In the genomic region with DNA sequence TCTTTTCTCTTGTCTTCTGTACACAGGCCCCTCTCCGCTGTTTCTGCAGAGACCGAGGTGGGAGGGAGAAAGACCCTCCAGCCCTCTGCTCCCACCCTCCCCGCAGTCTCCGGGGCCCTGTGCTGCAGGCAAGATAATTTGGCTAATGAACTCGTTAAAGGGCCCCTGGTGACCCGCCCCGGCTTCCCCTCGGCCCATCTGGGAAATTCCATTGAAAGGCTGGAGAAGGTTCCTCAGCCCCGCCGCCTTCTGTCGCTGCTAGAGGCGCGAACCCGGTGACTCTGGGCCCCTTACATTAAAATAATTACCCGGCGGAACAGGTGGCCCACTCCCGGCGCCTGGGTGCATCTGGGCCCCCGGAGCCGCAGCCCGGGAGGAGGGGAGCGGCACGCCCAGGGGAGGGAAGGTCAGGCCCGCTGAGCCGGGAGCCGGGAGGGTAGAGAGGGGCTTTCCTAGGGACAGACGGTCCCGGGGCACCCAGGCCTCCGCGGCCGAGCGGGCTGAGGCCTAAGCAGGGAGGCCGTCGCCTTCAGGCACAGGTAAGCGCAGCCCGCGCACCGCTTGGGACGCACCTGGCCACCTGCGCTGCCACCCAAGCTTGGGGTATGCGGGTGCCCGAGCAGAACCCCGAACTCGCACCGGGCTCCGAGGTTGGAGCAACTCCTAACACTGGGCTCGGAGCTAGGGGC, we compare ENCODE assay signal across 18 cellular contexts. TPM values are rescaled to one million over a fixed set of nuclear protein-coding genes. Genes with fewer than 3 reads are reported as not detected.
DNase-seq lines count a peak whose midpoint lies in the region; TF ChIP-seq lines count a peak whose summit lies in the region.
"Had no signal": no experiment of that assay in that cellular context is flagged by ENCODE, and none has a peak within 500 bp of the region (broad histone marks: within the 10 kb centered on the region; RNA-seq: fewer than 3 reads in every experiment).

No MANE protein-coding gene starts in this region.

- no peak for TF ChIP-seq POLR2A in sigmoid colon (IDR thresholded peaks at IDR 0.05)

- peaks cover 24% of the 10 kb centered on the region for H3K79me2 ChIP-seq in KMS-11 (ENCODE audit: insufficient read depth, low read depth)
- H3K79me2 ChIP-seq in GM23248 (ENCODE audit: insufficient read depth) = no peaks in the 10 kb centered on the region

- peak overlapping the region; percentile 28; the same call in 1 of the 2 replicates for H2AFZ ChIP-seq in KMS-11 (ENCODE audit: low read depth)
- H2AFZ ChIP-seq in neuronal stem cell (ENCODE audit: low read length) = peak overlapping the region; percentile 56
- H2AFZ ChIP-seq in GM23248 = no peak overlapping the region

- no peaks in the 10 kb centered on the region for H3K79me1 ChIP-seq in neuronal stem cell (ENCODE audit: low read depth, low read length)

- H3K4me3 ChIP-seq in KMS-11 (IDR thresholded peaks at IDR 0.05; ENCODE audit: insufficient read depth, low read depth, low read length) = peak overlapping the region; percentile 55
- H3K4me3 ChIP-seq in neuronal stem cell (ENCODE audit: low read length in 2 of 2) = no peak overlapping the region
- no peak overlapping the region for H3K4me3 ChIP-seq in GM23248
- no peak overlapping the region for H3K4me3 ChIP-seq in sigmoid colon
- H3K4me3 ChIP-seq: thoracic aorta had no signal

- H4K91ac ChIP-seq in neuronal stem cell (ENCODE audit: low read depth, low read length, poor library complexity) = no peak overlapping the region

- H4K20me1 ChIP-seq in KMS-11 (ENCODE audit: insufficient read depth) (no peaks in the 10 kb centered on the region), GM23248 (ENCODE audit: insufficient read depth) (no peaks in the 10 kb centered on the region)

- peak overlapping the region; percentile 73 for H3K18ac ChIP-seq in neuronal stem cell (ENCODE audit: low read length)

- H3K4me3 Mint-ChIP-seq in chondrocyte (ENCODE audit: unreplicated experiment) = no peak overlapping the region
- H3K4me3 Mint-ChIP-seq in activated T-cell treated with anti-CD3 and anti-CD28 coated beads, Interleukin-2, amount 50 U/mL, for 24 hours = no peak overlapping the region

- H3K27ac Mint-ChIP-seq in chondrocyte (ENCODE audit: unreplicated experiment) = no peak overlapping the region
- no peak overlapping the region for H3K27ac Mint-ChIP-seq in activated T-cell treated with anti-CD3 and anti-CD28 coated beads, Interleukin-2, amount 50 U/mL, for 24 hours

- H3K4me2 ChIP-seq in KMS-11 (peak overlapping the region; percentile 94), neuronal stem cell (ENCODE audit: insufficient read depth, low read length, poor library complexity, severe bottlenecking) (peak overlapping the region; percentile 23), GM23248 (ENCODE audit: unreplicated experiment) (no peak overlapping the region)

- H3K9ac ChIP-seq in KMS-11 (peak overlapping the region; percentile 61), neuronal stem cell (ENCODE audit: low read depth, low read length, poor library complexity) (no peak overlapping the region), GM23248 (no peak overlapping the region)

- H3K36me3 ChIP-seq in KMS-11 (ENCODE audit: insufficient read depth) (no peaks in the 10 kb centered on the region; the same call in 1 of the 2 replicates), neuronal stem cell (replicated peaks in 1 of 2; ENCODE audit: control insufficient read depth in 2 of 2, insufficient read depth in 2 of 2, low read length in 2 of 2) (no peaks in the 10 kb centered on the region), GM23248 (ENCODE audit: low read depth) (no peaks in the 10 kb centered on the region), sigmoid colon (no peaks in the 10 kb centered on the region)
- H3K36me3 ChIP-seq: thoracic aorta had no signal

- H3K27me3 Mint-ChIP-seq in chondrocyte (ENCODE audit: low read depth) = peaks cover 72% of the 10 kb centered on the region
- peaks cover 86% of the 10 kb centered on the region for H3K27me3 Mint-ChIP-seq in activated T-cell treated with anti-CD3 and anti-CD28 coated beads, Interleukin-2, amount 50 U/mL, for 24 hours

- H3K9me3 Mint-ChIP-seq in chondrocyte (ENCODE audit: low read depth) = no peaks in the 10 kb centered on the region
- H3K9me3 Mint-ChIP-seq in activated T-cell treated with anti-CD3 and anti-CD28 coated beads, Interleukin-2, amount 50 U/mL, for 24 hours = no peaks in the 10 kb centered on the region
- H3K9me3 Mint-ChIP-seq: CD4-positive, alpha-beta memory T cell had no signal

- no peak overlapping the region for H2BK5ac ChIP-seq in neuronal stem cell (ENCODE audit: low read length)

- H3F3A ChIP-seq in GM23248 (ENCODE audit: insufficient read depth) = no peaks in the 10 kb centered on the region

- peak overlapping the region; percentile 44 for H3K14ac ChIP-seq in neuronal stem cell (ENCODE audit: low read length)

- H3K23ac ChIP-seq in neuronal stem cell (ENCODE audit: low read depth, low read length, poor library complexity) = peak overlapping the region; percentile 74

- H3K9me3 ChIP-seq in neuronal stem cell (replicated peaks in 1 of 2; ENCODE audit: control insufficient read depth in 2 of 2, insufficient read depth in 1 of 2, low read depth in 1 of 2, low read length in 2 of 2) = peaks cover 1 to 4% of the 10 kb centered on the region in 2 donors
- no peaks in the 10 kb centered on the region for H3K9me3 ChIP-seq in GM23248 (ENCODE audit: low read depth)
- no peaks in the 10 kb centered on the region for H3K9me3 ChIP-seq in sigmoid colon
- H3K9me3 ChIP-seq: thoracic aorta had no signal

- H2BK120ac ChIP-seq in neuronal stem cell (ENCODE audit: low read depth, low read length) = peak overlapping the region; percentile 8

- no peak overlapping the region for H2BK12ac ChIP-seq in neuronal stem cell (ENCODE audit: low read length)

- no peaks in the 10 kb centered on the region for H3K9me2 ChIP-seq in GM23248 (ENCODE audit: insufficient read depth)

- DNase-seq in GM13977 (ENCODE audit: low spot score) (peak; percentile 41), chondrocyte (ENCODE audit: low spot score) (peak; percentile 84), neuronal stem cell (ENCODE audit: low spot score) (no peak), GM23248 (no peak), sigmoid colon (no peak)
- no peak for DNase-seq in activated T-cell treated with anti-CD3 and anti-CD28 coated beads, Interleukin-2, amount 50 U/mL, for 24 hours
- DNase-seq: activated CD4-positive, alpha-beta T cell treated with anti-CD3 and anti-CD28 coated beads, Interleukin-2, amount 50 U/mL, for 1 hour; CD4-positive, alpha-beta memory T cell; central memory CD4-positive, alpha-beta T cell; erythroblast; NCI-H1436; NCI-H226; SW 1271 had no signal

- no peak for TF ChIP-seq EP300 in sigmoid colon (IDR thresholded peaks at IDR 0.05)

- in situ Hi-C loops in GM13977 (cut with MboI; ENCODE audit: low pct_unique_long_range_greater_than_20kb, low sequenced_read_pairs, unreplicated experiment) (loop anchor here (25.0 kb wide), 2 partner anchors 1230 to 1555 kb away; partner anchors contain the start of gene EN2), GM23248 (cut with MboI) (no loop called here)

- H3K4me1 ChIP-seq in KMS-11 (ENCODE audit: low read depth, poor library complexity, severe bottlenecking) (peaks cover 60% of the 10 kb centered on the region), neuronal stem cell (ENCODE audit: control insufficient read depth in 2 of 2, insufficient read depth in 1 of 2, low read depth in 1 of 2, low read length in 2 of 2) (no peaks in the 10 kb centered on the region), GM23248 (ENCODE audit: insufficient read depth) (no peaks in the 10 kb centered on the region), sigmoid colon (peaks cover 0 to 34% (median 31%) of the 10 kb centered on the region in 4 donors)

- H3K36me3 Mint-ChIP-seq in chondrocyte (ENCODE audit: low read depth) = no peaks in the 10 kb centered on the region
- no peaks in the 10 kb centered on the region for H3K36me3 Mint-ChIP-seq in activated T-cell treated with anti-CD3 and anti-CD28 coated beads, Interleukin-2, amount 50 U/mL, for 24 hours (ENCODE audit: low read depth)
- H3K36me3 Mint-ChIP-seq: CD4-positive, alpha-beta memory T cell had no signal

- TF ChIP-seq CTCF in GM13977 (IDR thresholded peaks at IDR 0.05; ENCODE audit: extremely low read depth, insufficient read depth, missing control alignments) (no peak), KMS-11 (conservative IDR thresholded peaks at IDR 0.05; ENCODE audit: low read depth, low read length) (no peak), chondrocyte (IDR thresholded peaks at IDR 0.05) (no peak), sigmoid colon (IDR thresholded peaks at IDR 0.05) (no peak)

- H4K8ac ChIP-seq in neuronal stem cell (ENCODE audit: low read depth, low read length) = peak overlapping the region; percentile 26

- H2BK15ac ChIP-seq in neuronal stem cell (ENCODE audit: low read length) = no peak overlapping the region

- H2AK5ac ChIP-seq in neuronal stem cell (ENCODE audit: low read depth, low read length) = peak overlapping the region; percentile 77

- H3K27me3 ChIP-seq in KMS-11 (ENCODE audit: insufficient read depth, low read depth) = no peaks in the 10 kb centered on the region
- H3K27me3 ChIP-seq in neuronal stem cell (ENCODE audit: control insufficient read depth in 3 of 3, insufficient read depth in 3 of 3, low read depth in 1 of 3, low read length in 3 of 3) = peaks cover 81 to 100% (median 98%) of the 10 kb centered on the region in 3 experiments
- peaks cover 100% of the 10 kb centered on the region for H3K27me3 ChIP-seq in GM23248 (replicated peaks; ENCODE audit: insufficient read depth)
- H3K27me3 ChIP-seq in sigmoid colon = peaks cover 67 to 100% (median 96%) of the 10 kb centered on the region in 3 donors

- no CpG with 5 or more reads among the region's 47 CpGs for WGBS in neuronal stem cell (ENCODE audit: extremely low coverage in 2 of 2, insufficient read length in 2 of 2, insufficient replicate concordance in 1 of 2), 2 donors
- 7 to 9% methylated on average over 37 to 40 of the region's 47 CpGs for WGBS in GM23248 (ENCODE audit: low coverage in 1 of 2, low lambda C conversion rate in 2 of 2, missing lambda C conversion rate in 2 of 2), 2 experiments
- 5% methylated on average over 47 of the region's 47 CpGs for WGBS in sigmoid colon, 2 donors

- H3K4ac ChIP-seq in neuronal stem cell (ENCODE audit: low read length) = no peak overlapping the region

- intact Hi-C loops in sigmoid colon (cut with DNase I) = no loop called here

- H3K27ac ChIP-seq in KMS-11 (peak overlapping the region; percentile 92), neuronal stem cell (replicated peaks; ENCODE audit: low read length) (no peak overlapping the region), GM23248 (no peak overlapping the region), sigmoid colon (no peak overlapping the region)
- H3K27ac ChIP-seq: thoracic aorta had no signal

- peaks cover 8% of the 10 kb centered on the region for H3K4me1 Mint-ChIP-seq in chondrocyte (ENCODE audit: low read depth)
- peaks cover 21% of the 10 kb centered on the region for H3K4me1 Mint-ChIP-seq in activated T-cell treated with anti-CD3 and anti-CD28 coated beads, Interleukin-2, amount 50 U/mL, for 24 hours (ENCODE audit: low read depth)

RNA-seq across cellular contexts. Expression of gene MNX1, which starts 7.3 kb away (rescaled TPM):
- not detected in 3 replicates for total RNA-seq in chondrocyte
- not detected for polyA plus RNA-seq in neuronal stem cell (2013, experiment 1 of 2)
- polyA plus RNA-seq in neuronal stem cell (2013, experiment 2 of 2) = 0.04 TPM
- total RNA-seq in GM23248 (2014; rRNA removed; shearing (Covaris generic)) = not detected in 2 replicates
- not detected in 2 replicates for polyA plus RNA-seq in GM23248 (2016; fragmentation: Nextera tagmentation; extraction: Ambion mirVana)
- not detected for total RNA-seq in sigmoid colon
- polyA plus RNA-seq in sigmoid colon = 1 to 10 TPM; 4.2 to 5.3 (median 4.2) TPM
- total RNA-seq: CD4-positive, alpha-beta memory T cell; frontal cortex; left lobe of liver; mononuclear cell; thoracic aorta had no signal
- polyA plus RNA-seq: CD4-positive, alpha-beta memory T cell had no signal

Comparison
In these comparisons a context has a peak if more than half of its experiments do, and no peak if none do; other contexts are left out.
1. DNase-seq: peak in GM13977 (single experiment) and chondrocyte (single experiment); none in neuronal stem cell (single experiment), GM23248 (single experiment), sigmoid colon (single experiment) and activated T-cell treated with anti-CD3 and anti-CD28 coated beads, Interleukin-2, amount 50 U/mL, for 24 hours (single experiment).